ENCODE assay signal across 29 cellular contexts in the genomic region with DNA sequence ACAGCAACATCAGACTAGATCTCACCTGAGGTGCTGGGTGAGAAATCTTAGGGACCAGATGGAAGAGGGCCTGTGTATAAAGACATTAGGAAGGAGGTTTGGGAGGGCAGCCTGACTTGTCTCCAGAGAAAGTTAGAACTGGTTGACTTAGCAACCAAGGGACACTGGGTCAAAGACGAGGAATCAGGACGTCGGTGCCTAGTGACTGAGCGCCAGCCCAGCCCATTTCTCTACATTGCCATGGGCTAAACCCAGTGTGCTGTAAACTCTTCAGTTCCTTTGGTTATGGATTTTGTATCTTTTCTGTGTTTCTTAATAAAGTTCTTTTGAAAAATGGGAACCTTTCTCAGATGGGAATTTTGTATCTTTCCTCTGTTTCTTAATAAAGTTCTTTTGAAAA. TPM values are rescaled to one million over a fixed set of nuclear protein-coding genes. Genes with fewer than 3 reads are reported as not detected.
"Had no signal": no experiment of that assay in that cellular context is flagged by ENCODE, and none has a peak within 500 bp of the region (broad histone marks: within the 10 kb centered on the region; RNA-seq: fewer than 3 reads in every experiment).

No MANE protein-coding gene starts in this region.

- H2AFZ ChIP-seq: hepatocyte had no signal

- H3K79me2 ChIP-seq: hepatocyte had no signal

- H3K4me2 ChIP-seq: hepatocyte had no signal

- H3K4me3 ChIP-seq: body of pancreas, cardiac muscle cell, hepatocyte, left lung, pancreas, skin epidermis, stomach, suprapubic skin, tibial nerve had no signal

- H3K36me3 ChIP-seq: cardiac muscle cell, left lung, pancreas, suprapubic skin had no signal

- H3K9me3 Mint-ChIP-seq: activated T-cell treated with anti-CD3 and anti-CD28 coated beads, Interleukin-2, amount 50 U/mL, for 24 hours; activated T-helper 2 cell treated with anti-CD3 and anti-CD28 coated beads, Interferon-gamma antibody, Interleukin-2, Interleukin-4, amounts not matched to agents 10 μg/mL and 5 μg/mL and 100 μg/mL, durations not matched to agents 14 hours and 24 hours and 36 hours; dendritic cell treated with granulocyte-macrophage colony-stimulating factor and Interleukin-4, amounts not matched to agents 40 ng/mL and 50 ng/mL, for 4 days; immature natural killer cell; natural killer cell treated with Interleukin-12 subunit alpha and Interleukin-12 subunit beta and Interleukin-15 and Interleukin-18, amount 100 ng/mL, for 72 hours; stimulated activated memory B cell treated with anti-CD40 and anti-IgM and Interleukin-4, amounts not matched to agents 10 μg/mL and 1 μg/mL and 100 μg/mL, for 72 hours had no signal

- H3K27me3 ChIP-seq: body of pancreas, cardiac muscle cell, hepatocyte, pancreas, stomach, suprapubic skin, tibial nerve had no signal

- H3K27ac ChIP-seq: body of pancreas, cardiac muscle cell, hepatocyte, left lung, pancreas, skin epidermis, stomach, suprapubic skin, tibial nerve had no signal

- FAIRE-seq: pancreas, urothelium cell line had no signal

- ATAC-seq: activated CD4-positive, alpha-beta T cell treated with anti-CD3 and anti-CD28 coated beads for 36 hours; body of pancreas; left lung; natural killer cell treated with Interleukin-12 subunit alpha and Interleukin-12 subunit beta and Interleukin-15 and Interleukin-18, amount 100 ng/mL, for 72 hours; pancreas; right cardiac atrium; stimulated activated memory B cell treated with anti-CD40 and anti-IgM and Interleukin-4, amounts not matched to agents 10 μg/mL and 1 μg/mL and 100 μg/mL, for 72 hours had no signal

- H3K9me3 ChIP-seq: body of pancreas, left lung, pancreas, stomach, suprapubic skin, tibial nerve had no signal

- DNase-seq: activated CD4-positive, alpha-beta T cell treated with anti-CD3 and anti-CD28 coated beads for 36 hours; activated CD4-positive, alpha-beta T cell treated with anti-CD3 and anti-CD28 coated beads, Interleukin-2, amount 50 U/mL, for 4 hours; activated CD8-positive, alpha-beta memory T cell treated with anti-CD3 and anti-CD28 coated beads for 24 hours; activated CD8-positive, alpha-beta memory T cell treated with anti-CD3 and anti-CD28 coated beads, Interleukin-2, amount 50 U/mL, for 4 hours; activated naive CD4-positive, alpha-beta T cell; activated T-cell treated with anti-CD3 and anti-CD28 coated beads, Interleukin-2, amount 50 U/mL, for 24 hours; body of pancreas; effector CD8-positive, alpha-beta T cell; erythroblast; foreskin melanocyte; glutamatergic neuron; immature natural killer cell; midbrain; pancreas; stimulated activated CD4-positive, alpha-beta T cell treated with anti-CD3 and anti-CD28 coated beads, Interleukin-2, amount 100 ng/mL, for 24 hours; stomach; T-helper 9 cell had no signal

- H3K27ac Mint-ChIP-seq: activated CD4-positive, alpha-beta T cell treated with anti-CD3 and anti-CD28 coated beads for 36 hours; activated T-cell treated with anti-CD3 and anti-CD28 coated beads, Interleukin-2, amount 50 U/mL, for 24 hours; activated T-helper 2 cell treated with anti-CD3 and anti-CD28 coated beads, Interferon-gamma antibody, Interleukin-2, Interleukin-4, amounts not matched to agents 10 μg/mL and 5 μg/mL and 100 μg/mL, durations not matched to agents 14 hours and 24 hours and 36 hours; dendritic cell treated with granulocyte-macrophage colony-stimulating factor and Interleukin-4, amounts not matched to agents 40 ng/mL and 50 ng/mL, for 4 days; natural killer cell treated with Interleukin-12 subunit alpha and Interleukin-12 subunit beta and Interleukin-15 and Interleukin-18, amount 100 ng/mL, for 72 hours; stimulated activated memory B cell treated with anti-CD40 and anti-IgM and Interleukin-4, amounts not matched to agents 10 μg/mL and 1 μg/mL and 100 μg/mL, for 72 hours had no signal

- H3K4me3 Mint-ChIP-seq: activated CD4-positive, alpha-beta T cell treated with anti-CD3 and anti-CD28 coated beads for 36 hours; activated T-cell treated with anti-CD3 and anti-CD28 coated beads, Interleukin-2, amount 50 U/mL, for 24 hours; dendritic cell treated with granulocyte-macrophage colony-stimulating factor and Interleukin-4, amounts not matched to agents 40 ng/mL and 50 ng/mL, for 4 days; immature natural killer cell; natural killer cell treated with Interleukin-12 subunit alpha and Interleukin-12 subunit beta and Interleukin-15 and Interleukin-18, amount 100 ng/mL, for 72 hours; stimulated activated memory B cell treated with anti-CD40 and anti-IgM and Interleukin-4, amounts not matched to agents 10 μg/mL and 1 μg/mL and 100 μg/mL, for 72 hours had no signal

- H3K36me3 Mint-ChIP-seq: natural killer cell treated with Interleukin-12 subunit alpha and Interleukin-12 subunit beta and Interleukin-15 and Interleukin-18, amount 100 ng/mL, for 72 hours had no signal

RNA-seq across cellular contexts. Expression of a gene that starts 29.3 kb away (rescaled TPM):
- total RNA-seq: natural killer cell treated with Interleukin-12 subunit alpha and Interleukin-12 subunit beta and Interleukin-15 and Interleukin-18, amount 100 ng/mL, for 72 hours had no signal
